26 cellular contexts compared by ENCODE assay signal in genomic region chr20:51687630-51688029, GRCh38.
"Had no signal": no experiment of that assay in that cellular context is flagged by ENCODE, and none has a peak within 500 bp of the region (broad histone marks: within the 10 kb centered on the region; RNA-seq: fewer than 3 reads in every experiment).

No MANE protein-coding gene starts in this region.

- H3K27ac ChIP-seq: gastrocnemius medialis, neutrophil, pancreas, psoas muscle, right atrium auricular region, skin epidermis, thyroid gland, upper lobe of right lung had no signal

- H3K9me3 ChIP-seq: esophagus squamous epithelium, gastrocnemius medialis, neutrophil, pancreas, psoas muscle, right atrium auricular region, thyroid gland, upper lobe of right lung had no signal

- H3K27me3 ChIP-seq: brain microvascular endothelial cell, esophagus squamous epithelium, gastrocnemius medialis, neutrophil, pancreas, right atrium auricular region, thyroid gland, upper lobe of right lung had no signal

- H3K4me3 ChIP-seq: esophagus squamous epithelium, gastrocnemius medialis, pancreas, psoas muscle, right atrium auricular region, skin epidermis, thyroid gland, upper lobe of right lung had no signal

- DNase-seq: activated CD4-positive, alpha-beta memory T cell treated with anti-CD3 and anti-CD28 coated beads for 36 hours; activated CD4-positive, alpha-beta T cell treated with anti-CD3 and anti-CD28 coated beads for 4 hours; activated CD4-positive, CD25-positive, alpha-beta regulatory T cell; activated gamma-delta T cell; activated T-cell treated with anti-CD3 and anti-CD28 coated beads, Interleukin-2, amount 50 U/mL, for 72 hours; aorta; central memory CD4-positive, alpha-beta T cell; esophagus squamous epithelium; gastrocnemius medialis; head of caudate nucleus; hypothalamus; left ventricle myocardium superior; midbrain; pancreas; psoas muscle; stimulated activated CD4-positive, alpha-beta T cell treated with anti-CD3 and anti-CD28 coated beads, Interleukin-1b, Interleukin-23, amount 100 ng/mL, for 48 hours; substantia nigra; T-helper 17 cell; thyroid gland; upper lobe of right lung had no signal

- FAIRE-seq: colon, pancreas had no signal

- H3K36me3 ChIP-seq: brain microvascular endothelial cell, right atrium auricular region had no signal

- ATAC-seq: activated naive CD4-positive, alpha-beta T cell treated with anti-CD3 and anti-CD28 coated beads, Interleukin-2, amount 50 U/mL, for 72 hours; activated T-cell treated with anti-CD3 and anti-CD28 coated beads, Interleukin-2, amount 50 U/mL, for 72 hours; gastrocnemius medialis; left ventricle myocardium superior; pancreas; psoas muscle; T-helper 17 cell; upper lobe of right lung had no signal

- H3K4me1 ChIP-seq: gastrocnemius medialis, pancreas, psoas muscle, right atrium auricular region, upper lobe of right lung had no signal
